ENCODE assay signal across 1 cellular context in the genomic region with DNA sequence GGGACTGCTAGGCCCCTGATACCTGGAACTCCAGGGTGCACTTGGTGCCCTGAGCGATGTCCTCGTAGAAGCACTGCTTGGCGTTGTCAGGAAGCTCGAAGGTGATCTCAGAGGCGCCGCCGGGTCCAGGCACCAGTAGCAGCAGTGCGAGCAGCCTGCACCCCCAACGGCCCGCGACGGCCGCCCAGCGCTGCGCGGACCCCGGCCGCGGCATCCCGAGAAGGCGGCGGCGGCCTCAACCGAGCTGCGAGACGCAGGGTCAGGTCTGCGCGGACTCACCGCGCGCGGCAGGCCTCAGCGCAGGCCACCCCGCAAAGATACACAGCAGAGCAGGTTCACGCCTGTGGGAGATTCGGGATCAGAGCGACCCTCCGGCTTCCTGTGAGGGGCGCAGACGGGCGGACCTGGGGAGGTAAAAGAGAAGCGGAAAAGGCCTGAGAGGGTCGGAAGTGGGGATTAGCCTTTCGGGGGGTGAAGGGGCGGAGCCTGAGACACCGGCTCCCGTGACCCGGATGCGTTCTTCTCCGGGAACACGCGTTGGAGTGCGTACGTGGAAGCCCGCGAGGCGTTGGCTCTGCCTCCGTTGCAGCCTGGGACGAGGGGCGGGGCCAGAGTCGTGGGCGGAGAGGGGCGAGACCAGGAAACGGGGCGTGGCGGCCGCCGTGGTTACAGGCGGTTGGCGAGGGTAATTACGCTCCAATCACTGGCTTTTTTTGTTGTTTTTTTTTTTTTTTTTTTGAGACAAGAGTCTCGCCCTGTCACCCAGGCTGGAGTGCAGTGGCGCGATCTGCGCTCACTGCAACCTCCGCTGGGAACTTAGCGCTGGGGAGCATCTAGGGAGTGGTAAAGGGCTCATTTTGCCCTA.
TF ChIP-seq lines count a peak whose summit lies in the region.

TSS of gene TMED7 (minus strand) at position 458 of the 865 bp plus-strand sequence. CDS start at position 214, 244 bp downstream.

TF ChIP-seq in K562, 482 proteins besides CTCF, POLR2A, EP300 and RAD21 (continued from another document and continues in another):
- TF ChIP-seq E2F8 (IDR thresholded peaks at IDR 0.05; ENCODE audit: low read depth, partially characterized antibody) (no peak), RNF2 (IDR thresholded peaks at IDR 0.05) (no peak; the same call in 1 of the 2 replicates), HEY1 (CRISPR knock-in tag; IDR thresholded peaks at IDR 0.05; ENCODE audit: borderline replicate concordance) (no peak), TOE1 (IDR thresholded peaks at IDR 0.05; ENCODE audit: borderline replicate concordance) (no peak), TOE1 (CRISPR knock-in tag; IDR thresholded peaks at IDR 0.05; ENCODE audit: borderline replicate concordance, low read depth) (no peak), THRAP3 (IDR thresholded peaks at IDR 0.05; ENCODE audit: borderline replicate concordance) (no peak), DACH1 (IDR thresholded peaks at IDR 0.05; ENCODE audit: partially characterized antibody) (no peak), ZNF212 (CRISPR knock-in tag; IDR thresholded peaks at IDR 0.05) (no peak), CREBBP (IDR thresholded peaks at IDR 0.05; ENCODE audit: low read depth, low read length) (no peak), ZNF507 (tag; conservative IDR thresholded peaks at IDR 0.05) (no peak), SP2 (IDR thresholded peaks at IDR 0.05; ENCODE audit: extremely low read depth, low read depth, low read length, poor library complexity, severe bottlenecking) (no peak), NONO (IDR thresholded peaks at IDR 0.05; ENCODE audit: low read depth in 2 of 2, low read length in 1 of 2) (no peak), VEZF1 (CRISPR knock-in tag; IDR thresholded peaks at IDR 0.05) (peak; percentile 90), GTF2E2 (tag; IDR thresholded peaks at IDR 0.05) (0 out of 2 replicates have a peak, but pooled peaks have one; percentile 31), SP1 (CRISPR knock-in tag; IDR thresholded peaks at IDR 0.05) (peak; percentile 80), BCLAF1 (IDR thresholded peaks at IDR 0.05; ENCODE audit: borderline replicate concordance in 1 of 2, control insufficient read depth in 1 of 2, low read depth in 2 of 2, low read length in 1 of 2) (0 out of 4 replicates have a peak, but pooled peaks of 1 of the 2 experiments have one; percentile 46), MCM7 (IDR thresholded peaks at IDR 0.05) (no peak), ZNF146 (CRISPR knock-in tag; IDR thresholded peaks at IDR 0.05; ENCODE audit: unreplicated experiment) (no peak), ZKSCAN3 (CRISPR knock-in tag; IDR thresholded peaks at IDR 0.05) (no peak), HDAC2 (IDR thresholded peaks at IDR 0.05) (no peak), SIRT6 (IDR thresholded peaks at IDR 0.05; ENCODE audit: low read depth, low read length) (no peak), KLF1 (tag; IDR thresholded peaks at IDR 0.05) (0 out of 2 replicates have a peak, but pooled peaks have one; percentile 60), FOXK1 (CRISPR knock-in tag; IDR thresholded peaks at IDR 0.05; ENCODE audit: borderline replicate concordance) (no peak), MAFG (tag; conservative IDR thresholded peaks at IDR 0.05) (no peak), HNRNPH1 (optimal IDR thresholded peaks at IDR 0.05; ENCODE audit: low read depth, low read length) (no peak), HMGXB4 (CRISPR knock-in tag; IDR thresholded peaks at IDR 0.05) (0 out of 2 replicates have a peak, but pooled peaks have one; percentile 22), UBTF (IDR thresholded peaks at IDR 0.05; ENCODE audit: borderline replicate concordance in 1 of 2, low read depth in 2 of 2, low read length in 2 of 2) (peak in 1 of 2 experiments; percentile 59; a peak in 1 of 4 replicates), ZNF253 (CRISPR knock-in tag; conservative IDR thresholded peaks at IDR 0.05) (no peak), ZFP36 (IDR thresholded peaks at IDR 0.05; ENCODE audit: low read depth, low read length, partially characterized antibody) (no peak), XRCC4 (IDR thresholded peaks at IDR 0.05; ENCODE audit: extremely low read depth, insufficient read depth, insufficient read length) (no peak), KDM1A (IDR thresholded peaks at IDR 0.05) (no peak), ZNF592 (IDR thresholded peaks at IDR 0.05) (0 out of 2 replicates have a peak, but pooled peaks have one; percentile 14), RFX7 (CRISPR knock-in tag; IDR thresholded peaks at IDR 0.05) (no peak), BRD9 (IDR thresholded peaks at IDR 0.05; ENCODE audit: low read depth, partially characterized antibody) (no peak)
- TF ChIP-seq, protein P1, sequence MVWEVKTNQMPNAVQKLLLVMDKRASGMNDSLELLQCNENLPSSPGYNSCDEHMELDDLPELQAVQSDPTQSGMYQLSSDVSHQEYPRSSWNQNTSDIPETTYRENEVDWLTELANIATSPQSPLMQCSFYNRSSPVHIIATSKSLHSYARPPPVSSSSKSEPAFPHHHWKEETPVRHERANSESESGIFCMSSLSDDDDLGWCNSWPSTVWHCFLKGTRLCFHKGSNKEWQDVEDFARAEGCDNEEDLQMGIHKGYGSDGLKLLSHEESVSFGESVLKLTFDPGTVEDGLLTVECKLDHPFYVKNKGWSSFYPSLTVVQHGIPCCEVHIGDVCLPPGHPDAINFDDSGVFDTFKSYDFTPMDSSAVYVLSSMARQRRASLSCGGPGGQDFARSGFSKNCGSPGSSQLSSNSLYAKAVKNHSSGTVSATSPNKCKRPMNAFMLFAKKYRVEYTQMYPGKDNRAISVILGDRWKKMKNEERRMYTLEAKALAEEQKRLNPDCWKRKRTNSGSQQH (CRISPR knock-in tag; IDR thresholded peaks at IDR 0.05) = no peak
